In the genomic region with DNA sequence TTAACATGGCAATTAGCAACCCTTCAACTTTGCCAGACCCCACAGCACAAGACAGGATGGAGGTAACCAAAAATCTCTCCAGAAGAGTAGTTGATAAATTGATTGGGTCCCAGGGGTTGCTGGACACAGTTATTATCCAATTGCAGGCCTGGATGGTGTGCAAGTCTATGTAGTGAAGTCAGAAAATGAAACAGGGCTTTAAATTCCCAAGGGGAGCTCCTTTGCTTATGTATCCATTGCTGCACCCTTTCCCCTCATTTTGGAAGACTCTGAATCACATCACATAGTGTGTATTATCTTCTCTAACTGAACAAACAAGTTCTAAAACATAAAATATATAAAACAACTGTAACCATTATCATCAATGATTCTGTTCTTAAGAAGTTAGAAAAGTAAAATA, we compare ENCODE assay signal across 30 cellular contexts.
"Had no signal": no experiment of that assay in that cellular context is flagged by ENCODE, and none has a peak within 500 bp of the region (broad histone marks: within the 10 kb centered on the region; RNA-seq: fewer than 3 reads in every experiment).

No MANE protein-coding gene starts in this region.

- ATAC-seq: activated naive CD8-positive, alpha-beta T cell treated with anti-CD3 and anti-CD28 coated beads, Interleukin-2, amount 50 U/mL, for 24 hours; activated T-cell treated with anti-CD3 and anti-CD28 coated beads, Interleukin-2, amount 50 U/mL, for 4 hours; activated T-helper 17 cell treated with anti-CD3 and anti-CD28 coated beads, Interleukin-2, amount 50 U/mL, for 72 hours; foreskin keratinocyte; sciatic nerve; stimulated activated naive B cell treated with anti-CD40 and anti-IgM and Interleukin-4, amounts not matched to agents 10 μg/mL and 1 μg/mL and 100 μg/mL, for 72 hours had no signal

- H3K4me1 Mint-ChIP-seq: activated CD4-positive, alpha-beta memory T cell treated with anti-CD3 and anti-CD28 coated beads, Interleukin-2, amount 10 ng/mL, durations not matched to agents 7 days and 5 days; activated CD4-positive, alpha-beta T cell treated with anti-CD3 and anti-CD28 coated beads, Interleukin-2, amount 10 ng/mL, durations not matched to agents 7 days and 5 days; activated naive CD4-positive, alpha-beta T cell treated with anti-CD3 and anti-CD28 coated beads, Interleukin-2, amount 50 U/mL, for 24 hours; activated naive CD8-positive, alpha-beta T cell treated with anti-CD3 and anti-CD28 coated beads, Interleukin-2, amount 50 U/mL, for 24 hours; activated T-helper 17 cell treated with anti-CD3 and anti-CD28 coated beads, Interleukin-2, amount 50 U/mL, for 72 hours; central memory CD8-positive, alpha-beta T cell; nephron had no signal

- H3K4me3 ChIP-seq: breast epithelium, esophagus muscularis mucosa, left ventricle myocardium inferior, lung, ovary, stomach, thyroid gland had no signal

- H3K36me3 Mint-ChIP-seq: activated naive CD4-positive, alpha-beta T cell treated with anti-CD3 and anti-CD28 coated beads, Interleukin-2, amount 50 U/mL, for 24 hours; stimulated activated naive B cell treated with anti-CD40 and anti-IgM and Interleukin-4, amounts not matched to agents 10 μg/mL and 1 μg/mL and 100 μg/mL, for 72 hours had no signal

- H3K27ac Mint-ChIP-seq: activated CD4-positive, alpha-beta memory T cell treated with anti-CD3 and anti-CD28 coated beads, Interleukin-2, amount 10 ng/mL, durations not matched to agents 7 days and 5 days; activated CD4-positive, alpha-beta T cell treated with anti-CD3 and anti-CD28 coated beads, Interleukin-2, amount 10 ng/mL, durations not matched to agents 7 days and 5 days; activated naive CD4-positive, alpha-beta T cell treated with anti-CD3 and anti-CD28 coated beads, Interleukin-2, amount 50 U/mL, for 24 hours; activated naive CD8-positive, alpha-beta T cell treated with anti-CD3 and anti-CD28 coated beads, Interleukin-2, amount 50 U/mL, for 24 hours; activated T-helper 17 cell treated with anti-CD3 and anti-CD28 coated beads, Interleukin-2, amount 50 U/mL, for 72 hours; nephron; progenitor cell of endocrine pancreas; stimulated activated naive B cell treated with anti-CD40 and anti-IgM and Interleukin-4, amounts not matched to agents 10 μg/mL and 1 μg/mL and 100 μg/mL, for 72 hours had no signal

- H3K9me3 Mint-ChIP-seq: activated CD4-positive, alpha-beta memory T cell treated with anti-CD3 and anti-CD28 coated beads, Interleukin-2, amount 10 ng/mL, durations not matched to agents 7 days and 5 days; activated CD4-positive, alpha-beta T cell treated with anti-CD3 and anti-CD28 coated beads, Interleukin-2, amount 10 ng/mL, durations not matched to agents 7 days and 5 days; activated naive CD4-positive, alpha-beta T cell treated with anti-CD3 and anti-CD28 coated beads, Interleukin-2, amount 50 U/mL, for 24 hours; activated naive CD8-positive, alpha-beta T cell treated with anti-CD3 and anti-CD28 coated beads, Interleukin-2, amount 50 U/mL, for 24 hours; activated T-cell treated with anti-CD3 and anti-CD28 coated beads, Interleukin-2, amount 50 U/mL, for 4 hours; activated T-helper 17 cell treated with anti-CD3 and anti-CD28 coated beads, Interleukin-2, amount 50 U/mL, for 72 hours; central memory CD8-positive, alpha-beta T cell; nephron had no signal

- H3K36me3 ChIP-seq: breast epithelium, esophagus muscularis mucosa, left ventricle myocardium inferior, neutrophil, ovary, stomach, thyroid gland had no signal

- H3K9me3 ChIP-seq: breast epithelium, esophagus muscularis mucosa, left ventricle myocardium inferior, neutrophil, ovary, stomach, thyroid gland had no signal

- FAIRE-seq: colon, islet of Langerhans, TTC549 had no signal

- H3K4me1 ChIP-seq: breast epithelium, esophagus muscularis mucosa, foreskin keratinocyte, left ventricle myocardium inferior, stomach, thyroid gland had no signal

- DNase-seq: activated CD4-positive, alpha-beta memory T cell treated with anti-CD3 and anti-CD28 coated beads, Interleukin-2, amount 10 ng/mL, durations not matched to agents 7 days and 5 days; activated CD4-positive, alpha-beta T cell treated with anti-CD3 and anti-CD28 coated beads, Interleukin-2, amount 10 ng/mL, durations not matched to agents 7 days and 5 days; activated CD4-positive, CD25-positive, alpha-beta regulatory T cell treated with anti-CD3 and anti-CD28 coated beads, Interleukin-2, amount 50 U/mL, for 72 hours; activated naive CD8-positive, alpha-beta T cell treated with anti-CD3 and anti-CD28 coated beads, Interleukin-2, amount 50 U/mL, for 24 hours; activated T-cell treated with anti-CD3 and anti-CD28 coated beads, Interleukin-2, amount 50 U/mL, for 4 hours; dermis blood vessel endothelial cell; effector CD4-positive, alpha-beta T cell; foreskin keratinocyte; left ventricle myocardium inferior; ovary; retina; stimulated activated CD4-positive, alpha-beta T cell treated with anti-CD3 and anti-CD28 coated beads, Interleukin-15, amount 100 ng/mL, for 24 hours; stimulated activated CD4-positive, alpha-beta T cell treated with anti-CD3 and anti-CD28 coated beads, Interleukin-2, amount 100 ng/mL, for 24 hours; stimulated activated naive B cell treated with anti-CD40 and anti-IgM and Interleukin-4, amounts not matched to agents 10 μg/mL and 1 μg/mL and 100 μg/mL, for 72 hours; stomach; T-helper 9 cell; thyroid gland had no signal

- H3K27ac ChIP-seq: breast epithelium, esophagus muscularis mucosa, foreskin keratinocyte, left ventricle myocardium inferior, neutrophil, ovary, stomach, thyroid gland had no signal

- H3K27me3 ChIP-seq: breast epithelium, esophagus muscularis mucosa, foreskin keratinocyte, neutrophil, ovary, stomach, thyroid gland had no signal

- H3K27me3 Mint-ChIP-seq: activated CD4-positive, alpha-beta memory T cell treated with anti-CD3 and anti-CD28 coated beads, Interleukin-2, amount 10 ng/mL, durations not matched to agents 7 days and 5 days; activated CD4-positive, alpha-beta T cell treated with anti-CD3 and anti-CD28 coated beads, Interleukin-2, amount 10 ng/mL, durations not matched to agents 7 days and 5 days; activated naive CD4-positive, alpha-beta T cell treated with anti-CD3 and anti-CD28 coated beads, Interleukin-2, amount 50 U/mL, for 24 hours; stimulated activated naive B cell treated with anti-CD40 and anti-IgM and Interleukin-4, amounts not matched to agents 10 μg/mL and 1 μg/mL and 100 μg/mL, for 72 hours had no signal

- H3K4me3 Mint-ChIP-seq: activated CD4-positive, alpha-beta memory T cell treated with anti-CD3 and anti-CD28 coated beads, Interleukin-2, amount 10 ng/mL, durations not matched to agents 7 days and 5 days; activated CD4-positive, alpha-beta T cell treated with anti-CD3 and anti-CD28 coated beads, Interleukin-2, amount 10 ng/mL, durations not matched to agents 7 days and 5 days; activated naive CD4-positive, alpha-beta T cell treated with anti-CD3 and anti-CD28 coated beads, Interleukin-2, amount 50 U/mL, for 24 hours; activated naive CD8-positive, alpha-beta T cell treated with anti-CD3 and anti-CD28 coated beads, Interleukin-2, amount 50 U/mL, for 24 hours; activated T-cell treated with anti-CD3 and anti-CD28 coated beads, Interleukin-2, amount 50 U/mL, for 4 hours; activated T-helper 17 cell treated with anti-CD3 and anti-CD28 coated beads, Interleukin-2, amount 50 U/mL, for 72 hours; central memory CD8-positive, alpha-beta T cell; nephron; stimulated activated naive B cell treated with anti-CD40 and anti-IgM and Interleukin-4, amounts not matched to agents 10 μg/mL and 1 μg/mL and 100 μg/mL, for 72 hours had no signal
